Comparison of ENCODE assay signal across 2 cellular contexts in the genomic region with DNA sequence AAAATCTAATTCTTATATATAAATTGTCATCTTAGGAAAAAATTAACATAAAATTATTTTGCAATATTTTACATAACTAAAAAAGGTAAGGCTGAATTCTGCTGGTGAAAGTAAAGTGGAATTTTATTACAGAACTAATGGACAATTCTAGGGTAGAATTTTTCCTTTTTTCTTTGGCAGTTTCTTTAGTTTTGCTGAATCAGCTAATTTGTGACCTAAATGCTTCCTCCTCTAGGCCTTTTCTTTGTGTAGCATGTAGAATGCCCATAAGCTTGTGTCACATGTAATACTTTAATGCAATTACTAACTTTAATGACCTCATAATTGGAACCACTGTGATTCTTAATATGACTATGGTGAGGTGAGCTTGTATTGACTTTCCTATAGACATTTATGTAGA.
TF ChIP-seq lines count a peak whose summit lies in the region.

No MANE protein-coding gene starts in this region.

TF ChIP-seq in HepG2, 621 proteins besides CTCF, POLR2A, EP300 and RAD21 (continued from another document):
- TF ChIP-seq, protein P1, sequence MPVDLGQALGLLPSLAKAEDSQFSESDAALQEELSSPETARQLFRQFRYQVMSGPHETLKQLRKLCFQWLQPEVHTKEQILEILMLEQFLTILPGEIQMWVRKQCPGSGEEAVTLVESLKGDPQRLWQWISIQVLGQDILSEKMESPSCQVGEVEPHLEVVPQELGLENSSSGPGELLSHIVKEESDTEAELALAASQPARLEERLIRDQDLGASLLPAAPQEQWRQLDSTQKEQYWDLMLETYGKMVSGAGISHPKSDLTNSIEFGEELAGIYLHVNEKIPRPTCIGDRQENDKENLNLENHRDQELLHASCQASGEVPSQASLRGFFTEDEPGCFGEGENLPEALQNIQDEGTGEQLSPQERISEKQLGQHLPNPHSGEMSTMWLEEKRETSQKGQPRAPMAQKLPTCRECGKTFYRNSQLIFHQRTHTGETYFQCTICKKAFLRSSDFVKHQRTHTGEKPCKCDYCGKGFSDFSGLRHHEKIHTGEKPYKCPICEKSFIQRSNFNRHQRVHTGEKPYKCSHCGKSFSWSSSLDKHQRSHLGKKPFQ (CRISPR knock-in tag; IDR thresholded peaks at IDR 0.05; ENCODE audit: insufficient replicate concordance) = no peak
- TF ChIP-seq MAFF (IDR thresholded peaks at IDR 0.05; ENCODE audit: low read depth, low read length) = peak; percentile 98
- TF ChIP-seq, protein P2, sequence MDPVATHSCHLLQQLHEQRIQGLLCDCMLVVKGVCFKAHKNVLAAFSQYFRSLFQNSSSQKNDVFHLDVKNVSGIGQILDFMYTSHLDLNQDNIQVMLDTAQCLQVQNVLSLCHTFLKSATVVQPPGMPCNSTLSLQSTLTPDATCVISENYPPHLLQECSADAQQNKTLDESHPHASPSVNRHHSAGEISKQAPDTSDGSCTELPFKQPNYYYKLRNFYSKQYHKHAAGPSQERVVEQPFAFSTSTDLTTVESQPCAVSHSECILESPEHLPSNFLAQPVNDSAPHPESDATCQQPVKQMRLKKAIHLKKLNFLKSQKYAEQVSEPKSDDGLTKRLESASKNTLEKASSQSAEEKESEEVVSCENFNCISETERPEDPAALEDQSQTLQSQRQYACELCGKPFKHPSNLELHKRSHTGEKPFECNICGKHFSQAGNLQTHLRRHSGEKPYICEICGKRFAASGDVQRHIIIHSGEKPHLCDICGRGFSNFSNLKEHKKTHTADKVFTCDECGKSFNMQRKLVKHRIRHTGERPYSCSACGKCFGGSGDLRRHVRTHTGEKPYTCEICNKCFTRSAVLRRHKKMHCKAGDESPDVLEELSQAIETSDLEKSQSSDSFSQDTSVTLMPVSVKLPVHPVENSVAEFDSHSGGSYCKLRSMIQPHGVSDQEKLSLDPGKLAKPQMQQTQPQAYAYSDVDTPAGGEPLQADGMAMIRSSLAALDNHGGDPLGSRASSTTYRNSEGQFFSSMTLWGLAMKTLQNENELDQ (CRISPR knock-in tag; IDR thresholded peaks at IDR 0.05; ENCODE audit: borderline replicate concordance) = no peak
- no peak for TF ChIP-seq SMAD3 (CRISPR knock-in tag; IDR thresholded peaks at IDR 0.05)
- TF ChIP-seq U2AF1 (optimal IDR thresholded peaks at IDR 0.05; ENCODE audit: low read depth, low read length) = no peak
- no peak for TF ChIP-seq SP140L (CRISPR knock-in tag; IDR thresholded peaks at IDR 0.05; ENCODE audit: borderline replicate concordance)
- no peak for TF ChIP-seq THAP11 (CRISPR knock-in tag; IDR thresholded peaks at IDR 0.05)
- TF ChIP-seq SNAPC2 (CRISPR knock-in tag; IDR thresholded peaks at IDR 0.05) = no peak
- no peak for TF ChIP-seq RXRB (CRISPR knock-in tag; IDR thresholded peaks at IDR 0.05; ENCODE audit: borderline replicate concordance)
- TF ChIP-seq CBX1 (IDR thresholded peaks at IDR 0.05; ENCODE audit: low read depth) = no peak
- no peak for TF ChIP-seq SNRNP70 (IDR thresholded peaks at IDR 0.05; ENCODE audit: low read depth, low read length)
- TF ChIP-seq, protein P3, sequence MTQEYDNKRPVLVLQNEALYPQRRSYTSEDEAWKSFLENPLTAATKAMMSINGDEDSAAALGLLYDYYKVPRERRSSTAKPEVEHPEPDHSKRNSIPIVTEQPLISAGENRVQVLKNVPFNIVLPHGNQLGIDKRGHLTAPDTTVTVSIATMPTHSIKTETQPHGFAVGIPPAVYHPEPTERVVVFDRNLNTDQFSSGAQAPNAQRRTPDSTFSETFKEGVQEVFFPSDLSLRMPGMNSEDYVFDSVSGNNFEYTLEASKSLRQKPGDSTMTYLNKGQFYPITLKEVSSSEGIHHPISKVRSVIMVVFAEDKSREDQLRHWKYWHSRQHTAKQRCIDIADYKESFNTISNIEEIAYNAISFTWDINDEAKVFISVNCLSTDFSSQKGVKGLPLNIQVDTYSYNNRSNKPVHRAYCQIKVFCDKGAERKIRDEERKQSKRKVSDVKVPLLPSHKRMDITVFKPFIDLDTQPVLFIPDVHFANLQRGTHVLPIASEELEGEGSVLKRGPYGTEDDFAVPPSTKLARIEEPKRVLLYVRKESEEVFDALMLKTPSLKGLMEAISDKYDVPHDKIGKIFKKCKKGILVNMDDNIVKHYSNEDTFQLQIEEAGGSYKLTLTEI (CRISPR knock-in tag; conservative IDR thresholded peaks at IDR 0.05) = no peak
- TF ChIP-seq MAFK (conservative IDR thresholded peaks at IDR 0.05 in 1 of 2, IDR thresholded peaks at IDR 0.05 in 1 of 2; ENCODE audit: low read length in 2 of 2) = peak; percentile 96 to 99

TF ChIP-seq in K562, 482 proteins besides CTCF, POLR2A, EP300 and RAD21 (continued from another document):
- TF ChIP-seq, protein P4, sequence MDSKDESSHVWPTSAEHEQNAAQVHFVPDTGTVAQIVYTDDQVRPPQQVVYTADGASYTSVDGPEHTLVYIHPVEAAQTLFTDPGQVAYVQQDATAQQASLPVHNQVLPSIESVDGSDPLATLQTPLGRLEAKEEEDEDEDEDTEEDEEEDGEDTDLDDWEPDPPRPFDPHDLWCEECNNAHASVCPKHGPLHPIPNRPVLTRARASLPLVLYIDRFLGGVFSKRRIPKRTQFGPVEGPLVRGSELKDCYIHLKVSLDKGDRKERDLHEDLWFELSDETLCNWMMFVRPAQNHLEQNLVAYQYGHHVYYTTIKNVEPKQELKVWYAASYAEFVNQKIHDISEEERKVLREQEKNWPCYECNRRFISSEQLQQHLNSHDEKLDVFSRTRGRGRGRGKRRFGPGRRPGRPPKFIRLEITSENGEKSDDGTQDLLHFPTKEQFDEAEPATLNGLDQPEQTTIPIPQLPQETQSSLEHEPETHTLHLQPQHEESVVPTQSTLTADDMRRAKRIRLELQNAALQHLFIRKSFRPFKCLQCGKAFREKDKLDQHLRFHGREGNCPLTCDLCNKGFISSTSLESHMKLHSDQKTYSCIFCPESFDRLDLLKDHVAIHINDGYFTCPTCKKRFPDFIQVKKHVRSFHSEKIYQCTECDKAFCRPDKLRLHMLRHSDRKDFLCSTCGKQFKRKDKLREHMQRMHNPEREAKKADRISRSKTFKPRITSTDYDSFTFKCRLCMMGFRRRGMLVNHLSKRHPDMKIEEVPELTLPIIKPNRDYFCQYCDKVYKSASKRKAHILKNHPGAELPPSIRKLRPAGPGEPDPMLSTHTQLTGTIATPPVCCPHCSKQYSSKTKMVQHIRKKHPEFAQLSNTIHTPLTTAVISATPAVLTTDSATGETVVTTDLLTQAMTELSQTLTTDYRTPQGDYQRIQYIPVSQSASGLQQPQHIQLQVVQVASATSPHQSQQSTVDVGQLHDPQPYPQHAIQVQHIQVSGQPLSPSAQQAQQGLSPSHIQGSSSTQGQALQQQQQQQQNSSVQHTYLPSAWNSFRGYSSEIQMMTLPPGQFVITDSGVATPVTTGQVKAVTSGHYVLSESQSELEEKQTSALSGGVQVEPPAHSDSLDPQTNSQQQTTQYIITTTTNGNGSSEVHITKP (IDR thresholded peaks at IDR 0.05; ENCODE audit: partially characterized antibody) = no peak
- TF ChIP-seq ZNF316 (IDR thresholded peaks at IDR 0.05) (peak; percentile 81), CREBBP (IDR thresholded peaks at IDR 0.05; ENCODE audit: low read depth, low read length) (no peak), MAFK (IDR thresholded peaks at IDR 0.05; ENCODE audit: low read length) (peak; percentile 97), ZNF583 (CRISPR knock-in tag; IDR thresholded peaks at IDR 0.05) (no peak), DMBX1 (CRISPR knock-in tag; IDR thresholded peaks at IDR 0.05; ENCODE audit: borderline replicate concordance) (no peak), RBM22 (IDR thresholded peaks at IDR 0.05; ENCODE audit: low read depth, low read length, poor library complexity, severe bottlenecking) (no peak), JUN (IDR thresholded peaks at IDR 0.05; ENCODE audit: borderline replicate concordance, low read depth, low read length) (no peak), JUN (CRISPR knock-in tag; IDR thresholded peaks at IDR 0.05; ENCODE audit: borderline replicate concordance) (no peak), NFE2 (IDR thresholded peaks at IDR 0.05; ENCODE audit: low read depth) (no peak), C11orf30 (IDR thresholded peaks at IDR 0.05; ENCODE audit: low read depth) (peak; percentile 67), ZFX (CRISPR knock-in tag; IDR thresholded peaks at IDR 0.05) (no peak)
